In the genomic region with DNA sequence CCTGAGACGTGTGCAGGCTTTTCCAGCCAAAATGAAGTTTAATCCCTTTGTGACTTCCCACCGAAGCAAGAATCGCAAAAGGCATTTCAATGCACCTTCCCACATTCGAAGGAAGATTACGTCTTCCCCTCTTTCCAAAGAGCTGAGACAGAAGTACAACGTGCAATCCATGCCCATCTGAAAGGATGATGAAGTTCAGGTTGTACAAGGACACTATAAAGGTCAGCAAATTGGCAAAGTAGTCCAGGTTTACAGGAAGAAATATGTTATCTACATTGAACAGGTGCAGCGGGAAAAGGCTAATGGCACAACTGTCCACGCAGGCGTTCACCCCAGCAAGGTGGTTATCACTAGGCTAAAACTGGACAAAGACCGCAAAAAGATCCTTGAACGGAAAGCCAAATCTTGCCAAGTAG, we compare ENCODE assay signal across 1 cellular context.
A peak's percentile ranks its signal among the peaks of the same experiment; 100 is the strongest.
TF ChIP-seq lines count a peak whose summit lies in the region.
"Not testable (repeated sequence)": the region's sequence is repeated elsewhere in the genome, so short reads cannot be mapped to it uniquely, and the experiment has no call there.

No MANE protein-coding gene starts in this region.

TF ChIP-seq in K562, 482 proteins besides CTCF, POLR2A, EP300 and RAD21 (continued from another document and continues in another):
- TF ChIP-seq, protein P1, sequence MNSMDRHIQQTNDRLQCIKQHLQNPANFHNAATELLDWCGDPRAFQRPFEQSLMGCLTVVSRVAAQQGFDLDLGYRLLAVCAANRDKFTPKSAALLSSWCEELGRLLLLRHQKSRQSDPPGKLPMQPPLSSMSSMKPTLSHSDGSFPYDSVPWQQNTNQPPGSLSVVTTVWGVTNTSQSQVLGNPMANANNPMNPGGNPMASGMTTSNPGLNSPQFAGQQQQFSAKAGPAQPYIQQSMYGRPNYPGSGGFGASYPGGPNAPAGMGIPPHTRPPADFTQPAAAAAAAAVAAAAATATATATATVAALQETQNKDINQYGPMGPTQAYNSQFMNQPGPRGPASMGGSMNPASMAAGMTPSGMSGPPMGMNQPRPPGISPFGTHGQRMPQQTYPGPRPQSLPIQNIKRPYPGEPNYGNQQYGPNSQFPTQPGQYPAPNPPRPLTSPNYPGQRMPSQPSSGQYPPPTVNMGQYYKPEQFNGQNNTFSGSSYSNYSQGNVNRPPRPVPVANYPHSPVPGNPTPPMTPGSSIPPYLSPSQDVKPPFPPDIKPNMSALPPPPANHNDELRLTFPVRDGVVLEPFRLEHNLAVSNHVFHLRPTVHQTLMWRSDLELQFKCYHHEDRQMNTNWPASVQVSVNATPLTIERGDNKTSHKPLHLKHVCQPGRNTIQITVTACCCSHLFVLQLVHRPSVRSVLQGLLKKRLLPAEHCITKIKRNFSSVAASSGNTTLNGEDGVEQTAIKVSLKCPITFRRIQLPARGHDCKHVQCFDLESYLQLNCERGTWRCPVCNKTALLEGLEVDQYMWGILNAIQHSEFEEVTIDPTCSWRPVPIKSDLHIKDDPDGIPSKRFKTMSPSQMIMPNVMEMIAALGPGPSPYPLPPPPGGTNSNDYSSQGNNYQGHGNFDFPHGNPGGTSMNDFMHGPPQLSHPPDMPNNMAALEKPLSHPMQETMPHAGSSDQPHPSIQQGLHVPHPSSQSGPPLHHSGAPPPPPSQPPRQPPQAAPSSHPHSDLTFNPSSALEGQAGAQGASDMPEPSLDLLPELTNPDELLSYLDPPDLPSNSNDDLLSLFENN (IDR thresholded peaks at IDR 0.05; ENCODE audit: low read depth in 2 of 2, low read length in 2 of 2): peak in 1 of 2 experiments; percentile 82; a peak in 2 of 4 replicates
- TF ChIP-seq MBD2 (IDR thresholded peaks at IDR 0.05; ENCODE audit: borderline replicate concordance, low read depth) (peak; percentile 64; the same call in 1 of the 2 replicates), SMARCC2 (IDR thresholded peaks at IDR 0.05; ENCODE audit: low read depth) (peak; percentile 74; the same call in 1 of the 2 replicates), HLTF (IDR thresholded peaks at IDR 0.05) (peak; percentile 38; the same call in 1 of the 2 replicates), CBFA2T3 (IDR thresholded peaks at IDR 0.05) (peak; percentile 96), MYC (IDR thresholded peaks at IDR 0.05; ENCODE audit: low read depth, low read length) (0 out of 2 replicates have a peak, but pooled peaks have one; percentile 12), CTBP1 (IDR thresholded peaks at IDR 0.05; ENCODE audit: borderline replicate concordance) (peak; percentile 96), STAT5A (IDR thresholded peaks at IDR 0.05; ENCODE audit: borderline replicate concordance, low read length) (peak; percentile 85), NR2C2 (tag; IDR thresholded peaks at IDR 0.05) (peak; percentile 37; the same call in 1 of the 2 replicates), TEAD4 (IDR thresholded peaks at IDR 0.05; ENCODE audit: low read length) (peak; percentile 93), SOX6 (IDR thresholded peaks at IDR 0.05) (peak; percentile 91), NFIC (IDR thresholded peaks at IDR 0.05) (peak; percentile 85), RCOR1 (IDR thresholded peaks at IDR 0.05; ENCODE audit: borderline replicate concordance in 1 of 2, low read depth in 2 of 2, low read length in 2 of 2) (peak in 1 of 2 experiments; percentile 60; a peak in 1 of 4 replicates), TCF3 (CRISPR knock-in tag; IDR thresholded peaks at IDR 0.05) (peak; percentile 97), NR2C1 (IDR thresholded peaks at IDR 0.05) (peak; percentile 49; the same call in 1 of the 2 replicates), NR2C1 (tag; IDR thresholded peaks at IDR 0.05) (peak; percentile 39; the same call in 1 of the 2 replicates), RBFOX2 (IDR thresholded peaks at IDR 0.05; ENCODE audit: low read depth, low read length) (0 out of 2 replicates have a peak, but pooled peaks have one; percentile 1), MTA2 (IDR thresholded peaks at IDR 0.05; ENCODE audit: low read depth) (peak; percentile 94), KDM1A (IDR thresholded peaks at IDR 0.05) (peak; percentile 79 to 86), PML (IDR thresholded peaks at IDR 0.05; ENCODE audit: low read length) (peak; percentile 88), TAL1 (IDR thresholded peaks at IDR 0.05) (peak; percentile 97), DPF2 (IDR thresholded peaks at IDR 0.05) (peak; percentile 93), SMARCA4 (IDR thresholded peaks at IDR 0.05) (peak; percentile 94), ZEB2 (IDR thresholded peaks at IDR 0.05) (peak; percentile 98), KLF16 (IDR thresholded peaks at IDR 0.05) (peak; percentile 87), NCOA1 (IDR thresholded peaks at IDR 0.05; ENCODE audit: low read depth) (peak; percentile 93), ZNF589 (CRISPR knock-in tag; IDR thresholded peaks at IDR 0.05; ENCODE audit: low read depth) (0 out of 2 replicates have a peak, but pooled peaks have one; percentile 38), NFRKB (IDR thresholded peaks at IDR 0.05; ENCODE audit: low read depth) (peak; percentile 73), RNF2 (IDR thresholded peaks at IDR 0.05) (peak; percentile 98), GATAD2B (IDR thresholded peaks at IDR 0.05; ENCODE audit: borderline replicate concordance) (peak; percentile 10; the same call in 1 of the 2 replicates), CXXC5 (CRISPR knock-in tag; IDR thresholded peaks at IDR 0.05) (peak; percentile 93), GATA2 (CRISPR knock-in tag; IDR thresholded peaks at IDR 0.05) (peak; percentile 90), CC2D1A (IDR thresholded peaks at IDR 0.05) (peak; percentile 90; the same call in 1 of the 2 replicates), PHB2 (IDR thresholded peaks at IDR 0.05; ENCODE audit: low read depth) (peak; percentile 92)
- not testable (repeated sequence) for TF ChIP-seq MYC (CRISPR knock-in tag; IDR thresholded peaks at IDR 0.05; ENCODE audit: borderline replicate concordance, low read depth); NR2C2 (CRISPR knock-in tag; IDR thresholded peaks at IDR 0.05); TEAD4 (CRISPR knock-in tag; IDR thresholded peaks at IDR 0.05; ENCODE audit: borderline replicate concordance)
- TF ChIP-seq, protein P2, sequence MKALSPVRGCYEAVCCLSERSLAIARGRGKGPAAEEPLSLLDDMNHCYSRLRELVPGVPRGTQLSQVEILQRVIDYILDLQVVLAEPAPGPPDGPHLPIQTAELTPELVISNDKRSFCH (CRISPR knock-in tag; IDR thresholded peaks at IDR 0.05): not testable (repeated sequence)
- TF ChIP-seq, protein P2 (tag; IDR thresholded peaks at IDR 0.05): peak; percentile 99
- TF ChIP-seq, protein P3, sequence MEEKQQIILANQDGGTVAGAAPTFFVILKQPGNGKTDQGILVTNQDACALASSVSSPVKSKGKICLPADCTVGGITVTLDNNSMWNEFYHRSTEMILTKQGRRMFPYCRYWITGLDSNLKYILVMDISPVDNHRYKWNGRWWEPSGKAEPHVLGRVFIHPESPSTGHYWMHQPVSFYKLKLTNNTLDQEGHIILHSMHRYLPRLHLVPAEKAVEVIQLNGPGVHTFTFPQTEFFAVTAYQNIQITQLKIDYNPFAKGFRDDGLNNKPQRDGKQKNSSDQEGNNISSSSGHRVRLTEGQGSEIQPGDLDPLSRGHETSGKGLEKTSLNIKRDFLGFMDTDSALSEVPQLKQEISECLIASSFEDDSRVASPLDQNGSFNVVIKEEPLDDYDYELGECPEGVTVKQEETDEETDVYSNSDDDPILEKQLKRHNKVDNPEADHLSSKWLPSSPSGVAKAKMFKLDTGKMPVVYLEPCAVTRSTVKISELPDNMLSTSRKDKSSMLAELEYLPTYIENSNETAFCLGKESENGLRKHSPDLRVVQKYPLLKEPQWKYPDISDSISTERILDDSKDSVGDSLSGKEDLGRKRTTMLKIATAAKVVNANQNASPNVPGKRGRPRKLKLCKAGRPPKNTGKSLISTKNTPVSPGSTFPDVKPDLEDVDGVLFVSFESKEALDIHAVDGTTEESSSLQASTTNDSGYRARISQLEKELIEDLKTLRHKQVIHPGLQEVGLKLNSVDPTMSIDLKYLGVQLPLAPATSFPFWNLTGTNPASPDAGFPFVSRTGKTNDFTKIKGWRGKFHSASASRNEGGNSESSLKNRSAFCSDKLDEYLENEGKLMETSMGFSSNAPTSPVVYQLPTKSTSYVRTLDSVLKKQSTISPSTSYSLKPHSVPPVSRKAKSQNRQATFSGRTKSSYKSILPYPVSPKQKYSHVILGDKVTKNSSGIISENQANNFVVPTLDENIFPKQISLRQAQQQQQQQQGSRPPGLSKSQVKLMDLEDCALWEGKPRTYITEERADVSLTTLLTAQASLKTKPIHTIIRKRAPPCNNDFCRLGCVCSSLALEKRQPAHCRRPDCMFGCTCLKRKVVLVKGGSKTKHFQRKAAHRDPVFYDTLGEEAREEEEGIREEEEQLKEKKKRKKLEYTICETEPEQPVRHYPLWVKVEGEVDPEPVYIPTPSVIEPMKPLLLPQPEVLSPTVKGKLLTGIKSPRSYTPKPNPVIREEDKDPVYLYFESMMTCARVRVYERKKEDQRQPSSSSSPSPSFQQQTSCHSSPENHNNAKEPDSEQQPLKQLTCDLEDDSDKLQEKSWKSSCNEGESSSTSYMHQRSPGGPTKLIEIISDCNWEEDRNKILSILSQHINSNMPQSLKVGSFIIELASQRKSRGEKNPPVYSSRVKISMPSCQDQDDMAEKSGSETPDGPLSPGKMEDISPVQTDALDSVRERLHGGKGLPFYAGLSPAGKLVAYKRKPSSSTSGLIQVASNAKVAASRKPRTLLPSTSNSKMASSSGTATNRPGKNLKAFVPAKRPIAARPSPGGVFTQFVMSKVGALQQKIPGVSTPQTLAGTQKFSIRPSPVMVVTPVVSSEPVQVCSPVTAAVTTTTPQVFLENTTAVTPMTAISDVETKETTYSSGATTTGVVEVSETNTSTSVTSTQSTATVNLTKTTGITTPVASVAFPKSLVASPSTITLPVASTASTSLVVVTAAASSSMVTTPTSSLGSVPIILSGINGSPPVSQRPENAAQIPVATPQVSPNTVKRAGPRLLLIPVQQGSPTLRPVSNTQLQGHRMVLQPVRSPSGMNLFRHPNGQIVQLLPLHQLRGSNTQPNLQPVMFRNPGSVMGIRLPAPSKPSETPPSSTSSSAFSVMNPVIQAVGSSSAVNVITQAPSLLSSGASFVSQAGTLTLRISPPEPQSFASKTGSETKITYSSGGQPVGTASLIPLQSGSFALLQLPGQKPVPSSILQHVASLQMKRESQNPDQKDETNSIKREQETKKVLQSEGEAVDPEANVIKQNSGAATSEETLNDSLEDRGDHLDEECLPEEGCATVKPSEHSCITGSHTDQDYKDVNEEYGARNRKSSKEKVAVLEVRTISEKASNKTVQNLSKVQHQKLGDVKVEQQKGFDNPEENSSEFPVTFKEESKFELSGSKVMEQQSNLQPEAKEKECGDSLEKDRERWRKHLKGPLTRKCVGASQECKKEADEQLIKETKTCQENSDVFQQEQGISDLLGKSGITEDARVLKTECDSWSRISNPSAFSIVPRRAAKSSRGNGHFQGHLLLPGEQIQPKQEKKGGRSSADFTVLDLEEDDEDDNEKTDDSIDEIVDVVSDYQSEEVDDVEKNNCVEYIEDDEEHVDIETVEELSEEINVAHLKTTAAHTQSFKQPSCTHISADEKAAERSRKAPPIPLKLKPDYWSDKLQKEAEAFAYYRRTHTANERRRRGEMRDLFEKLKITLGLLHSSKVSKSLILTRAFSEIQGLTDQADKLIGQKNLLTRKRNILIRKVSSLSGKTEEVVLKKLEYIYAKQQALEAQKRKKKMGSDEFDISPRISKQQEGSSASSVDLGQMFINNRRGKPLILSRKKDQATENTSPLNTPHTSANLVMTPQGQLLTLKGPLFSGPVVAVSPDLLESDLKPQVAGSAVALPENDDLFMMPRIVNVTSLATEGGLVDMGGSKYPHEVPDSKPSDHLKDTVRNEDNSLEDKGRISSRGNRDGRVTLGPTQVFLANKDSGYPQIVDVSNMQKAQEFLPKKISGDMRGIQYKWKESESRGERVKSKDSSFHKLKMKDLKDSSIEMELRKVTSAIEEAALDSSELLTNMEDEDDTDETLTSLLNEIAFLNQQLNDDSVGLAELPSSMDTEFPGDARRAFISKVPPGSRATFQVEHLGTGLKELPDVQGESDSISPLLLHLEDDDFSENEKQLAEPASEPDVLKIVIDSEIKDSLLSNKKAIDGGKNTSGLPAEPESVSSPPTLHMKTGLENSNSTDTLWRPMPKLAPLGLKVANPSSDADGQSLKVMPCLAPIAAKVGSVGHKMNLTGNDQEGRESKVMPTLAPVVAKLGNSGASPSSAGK (IDR thresholded peaks at IDR 0.05): peak; percentile 64
- TF ChIP-seq, protein P4, sequence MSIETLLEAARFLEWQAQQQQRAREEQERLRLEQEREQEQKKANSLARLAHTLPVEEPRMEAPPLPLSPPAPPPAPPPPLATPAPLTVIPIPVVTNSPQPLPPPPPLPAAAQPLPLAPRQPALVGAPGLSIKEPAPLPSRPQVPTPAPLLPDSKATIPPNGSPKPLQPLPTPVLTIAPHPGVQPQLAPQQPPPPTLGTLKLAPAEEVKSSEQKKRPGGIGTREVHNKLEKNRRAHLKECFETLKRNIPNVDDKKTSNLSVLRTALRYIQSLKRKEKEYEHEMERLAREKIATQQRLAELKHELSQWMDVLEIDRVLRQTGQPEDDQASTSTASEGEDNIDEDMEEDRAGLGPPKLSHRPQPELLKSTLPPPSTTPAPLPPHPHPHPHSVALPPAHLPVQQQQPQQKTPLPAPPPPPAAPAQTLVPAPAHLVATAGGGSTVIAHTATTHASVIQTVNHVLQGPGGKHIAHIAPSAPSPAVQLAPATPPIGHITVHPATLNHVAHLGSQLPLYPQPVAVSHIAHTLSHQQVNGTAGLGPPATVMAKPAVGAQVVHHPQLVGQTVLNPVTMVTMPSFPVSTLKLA (conservative IDR thresholded peaks at IDR 0.05): 0 out of 4 replicates have a peak, but pooled peaks of 1 of the 2 experiments have one; percentile 31
- TF ChIP-seq, protein P5, sequence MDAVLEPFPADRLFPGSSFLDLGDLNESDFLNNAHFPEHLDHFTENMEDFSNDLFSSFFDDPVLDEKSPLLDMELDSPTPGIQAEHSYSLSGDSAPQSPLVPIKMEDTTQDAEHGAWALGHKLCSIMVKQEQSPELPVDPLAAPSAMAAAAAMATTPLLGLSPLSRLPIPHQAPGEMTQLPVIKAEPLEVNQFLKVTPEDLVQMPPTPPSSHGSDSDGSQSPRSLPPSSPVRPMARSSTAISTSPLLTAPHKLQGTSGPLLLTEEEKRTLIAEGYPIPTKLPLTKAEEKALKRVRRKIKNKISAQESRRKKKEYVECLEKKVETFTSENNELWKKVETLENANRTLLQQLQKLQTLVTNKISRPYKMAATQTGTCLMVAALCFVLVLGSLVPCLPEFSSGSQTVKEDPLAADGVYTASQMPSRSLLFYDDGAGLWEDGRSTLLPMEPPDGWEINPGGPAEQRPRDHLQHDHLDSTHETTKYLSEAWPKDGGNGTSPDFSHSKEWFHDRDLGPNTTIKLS (IDR thresholded peaks at IDR 0.05; ENCODE audit: borderline replicate concordance, low read depth): peak; percentile 28; the same call in 1 of the 2 replicates
